In genomic region chr2:6814869-6815268, GRCh38 we compare ENCODE assay signal across 31 cellular contexts.
"Had no signal": no experiment of that assay in that cellular context is flagged by ENCODE, and none has a peak within 500 bp of the region (broad histone marks: within the 10 kb centered on the region; RNA-seq: fewer than 3 reads in every experiment).

No MANE protein-coding gene starts in this region.

- H3K36me3 ChIP-seq: ascending aorta, breast epithelium, cardiac muscle cell, heart left ventricle, WERI-Rb-1 had no signal

- H3K27ac ChIP-seq: ascending aorta, breast epithelium, cardiac muscle cell, coronary artery, dorsolateral prefrontal cortex, heart left ventricle had no signal

- H3K27ac Mint-ChIP-seq: activated B cell treated with CpG ODN at 0.5 μM for 24 hours; activated CD4-positive, alpha-beta memory T cell treated with anti-CD3 and anti-CD28 coated beads, Interleukin-2, amount 10 ng/mL, durations not matched to agents 7 days and 5 days; activated CD4-positive, alpha-beta T cell treated with anti-CD3 and anti-CD28 coated beads, Interleukin-2, amount 10 ng/mL, durations not matched to agents 24 days and 14 days; activated naive CD4-positive, alpha-beta T cell treated with anti-CD3 and anti-CD28 coated beads, Interleukin-2, amount 10 ng/mL, durations not matched to agents 7 days and 5 days; activated naive CD4-positive, alpha-beta T cell treated with anti-CD3 and anti-CD28 coated beads, Interleukin-2, amount 50 U/mL, for 72 hours; activated naive CD8-positive, alpha-beta T cell treated with anti-CD3 and anti-CD28 coated beads, Interleukin-2, amount 10 ng/mL, durations not matched to agents 7 days and 5 days; activated T-cell treated with anti-CD3 and anti-CD28 coated beads, Interleukin-2, amount 50 U/mL, for 24 hours; activated T-cell treated with anti-CD3 and anti-CD28 coated beads, Interleukin-2, amount 50 U/mL, for 72 hours; brain; dendritic cell treated with granulocyte-macrophage colony-stimulating factor and Interleukin-4, amounts not matched to agents 40 ng/mL and 50 ng/mL, for 4 days; endodermal cell had no signal

- H3K27me3 ChIP-seq: ascending aorta, cardiac muscle cell had no signal

- H3K4me3 ChIP-seq: ascending aorta, breast epithelium, cardiac muscle cell, coronary artery, dorsolateral prefrontal cortex, heart left ventricle had no signal

- H3K9me3 Mint-ChIP-seq: activated B cell treated with CpG ODN at 0.5 μM for 24 hours; activated CD4-positive, alpha-beta memory T cell treated with anti-CD3 and anti-CD28 coated beads, Interleukin-2, amount 10 ng/mL, durations not matched to agents 7 days and 5 days; activated CD4-positive, alpha-beta T cell treated with anti-CD3 and anti-CD28 coated beads, Interleukin-2, amount 10 ng/mL, durations not matched to agents 24 days and 14 days; activated naive CD4-positive, alpha-beta T cell treated with anti-CD3 and anti-CD28 coated beads, Interleukin-2, amount 10 ng/mL, durations not matched to agents 7 days and 5 days; activated naive CD4-positive, alpha-beta T cell treated with anti-CD3 and anti-CD28 coated beads, Interleukin-2, amount 50 U/mL, for 72 hours; activated naive CD8-positive, alpha-beta T cell treated with anti-CD3 and anti-CD28 coated beads, Interleukin-2, amount 10 ng/mL, durations not matched to agents 7 days and 5 days; activated T-cell treated with anti-CD3 and anti-CD28 coated beads, Interleukin-2, amount 50 U/mL, for 24 hours; activated T-cell treated with anti-CD3 and anti-CD28 coated beads, Interleukin-2, amount 50 U/mL, for 72 hours; dendritic cell treated with granulocyte-macrophage colony-stimulating factor and Interleukin-4, amounts not matched to agents 40 ng/mL and 50 ng/mL, for 4 days; endodermal cell had no signal

- H3K9me3 ChIP-seq: ascending aorta, breast epithelium had no signal

- DNase-seq: activated B cell treated with CpG ODN at 0.5 μM for 24 hours; activated CD4-positive, alpha-beta memory T cell treated with anti-CD3 and anti-CD28 coated beads, Interleukin-2, amount 10 ng/mL, durations not matched to agents 7 days and 5 days; activated CD4-positive, alpha-beta T cell treated with anti-CD3 and anti-CD28 coated beads, Interleukin-2, amount 10 ng/mL, durations not matched to agents 24 days and 14 days; activated CD4-positive, alpha-beta T cell treated with anti-CD3 and anti-CD28 coated beads, Interleukin-2, amount 50 U/mL, for 4 hours; activated CD8-positive, alpha-beta memory T cell treated with anti-CD3 and anti-CD28 coated beads, Interleukin-2, amount 50 U/mL, for 48 hours; activated gamma-delta T cell; activated naive CD4-positive, alpha-beta T cell; activated naive CD4-positive, alpha-beta T cell treated with anti-CD3 and anti-CD28 coated beads, Interleukin-2, amount 10 ng/mL, durations not matched to agents 7 days and 5 days; activated naive CD8-positive, alpha-beta T cell treated with anti-CD3 and anti-CD28 coated beads, Interleukin-2, amount 10 ng/mL, durations not matched to agents 7 days and 5 days; activated T-cell treated with anti-CD3 and anti-CD28 coated beads for 4 hours; activated T-cell treated with anti-CD3 and anti-CD28 coated beads, Interleukin-2, amount 50 U/mL, for 24 hours; activated T-cell treated with anti-CD3 and anti-CD28 coated beads, Interleukin-2, amount 50 U/mL, for 72 hours; central memory CD4-positive, alpha-beta T cell; cerebellar nuclear complex; dorsolateral prefrontal cortex; effector memory CD4-positive, alpha-beta T cell; endodermal cell; foreskin fibroblast; glutamatergic neuron; heart left ventricle; T-helper 2 cell; WERI-Rb-1 had no signal

- H3K4me1 Mint-ChIP-seq: activated B cell treated with CpG ODN at 0.5 μM for 24 hours; activated CD4-positive, alpha-beta memory T cell treated with anti-CD3 and anti-CD28 coated beads, Interleukin-2, amount 10 ng/mL, durations not matched to agents 7 days and 5 days; activated CD4-positive, alpha-beta T cell treated with anti-CD3 and anti-CD28 coated beads, Interleukin-2, amount 10 ng/mL, durations not matched to agents 24 days and 14 days; activated naive CD4-positive, alpha-beta T cell treated with anti-CD3 and anti-CD28 coated beads, Interleukin-2, amount 10 ng/mL, durations not matched to agents 7 days and 5 days; endodermal cell had no signal

- H3K36me3 Mint-ChIP-seq: activated naive CD4-positive, alpha-beta T cell treated with anti-CD3 and anti-CD28 coated beads, Interleukin-2, amount 10 ng/mL, durations not matched to agents 7 days and 5 days; activated naive CD4-positive, alpha-beta T cell treated with anti-CD3 and anti-CD28 coated beads, Interleukin-2, amount 50 U/mL, for 72 hours; activated naive CD8-positive, alpha-beta T cell treated with anti-CD3 and anti-CD28 coated beads, Interleukin-2, amount 10 ng/mL, durations not matched to agents 7 days and 5 days; brain had no signal

- H3K4me1 ChIP-seq: ascending aorta, breast epithelium, heart left ventricle had no signal

- H3K4me3 Mint-ChIP-seq: activated B cell treated with CpG ODN at 0.5 μM for 24 hours; activated CD4-positive, alpha-beta memory T cell treated with anti-CD3 and anti-CD28 coated beads, Interleukin-2, amount 10 ng/mL, durations not matched to agents 7 days and 5 days; activated CD4-positive, alpha-beta T cell treated with anti-CD3 and anti-CD28 coated beads, Interleukin-2, amount 10 ng/mL, durations not matched to agents 24 days and 14 days; activated naive CD4-positive, alpha-beta T cell treated with anti-CD3 and anti-CD28 coated beads, Interleukin-2, amount 10 ng/mL, durations not matched to agents 7 days and 5 days; activated naive CD8-positive, alpha-beta T cell treated with anti-CD3 and anti-CD28 coated beads, Interleukin-2, amount 10 ng/mL, durations not matched to agents 7 days and 5 days; activated T-cell treated with anti-CD3 and anti-CD28 coated beads, Interleukin-2, amount 50 U/mL, for 24 hours; activated T-cell treated with anti-CD3 and anti-CD28 coated beads, Interleukin-2, amount 50 U/mL, for 72 hours; dendritic cell treated with granulocyte-macrophage colony-stimulating factor and Interleukin-4, amounts not matched to agents 40 ng/mL and 50 ng/mL, for 4 days; endodermal cell had no signal

- ATAC-seq: activated CD4-positive, CD25-positive, alpha-beta regulatory T cell treated with anti-CD3 and anti-CD28 coated beads, Interleukin-2, amount 50 U/mL, for 24 hours; activated naive CD4-positive, alpha-beta T cell treated with anti-CD3 and anti-CD28 coated beads, Interleukin-2, amount 50 U/mL, for 72 hours; activated T-cell treated with anti-CD3 and anti-CD28 coated beads, Interleukin-2, amount 50 U/mL, for 72 hours; esophagus mucosa; heart left ventricle had no signal
